ENCODE assay signal across 2 cellular contexts in genomic region chr6:116816336-116816735, GRCh38. TPM values are rescaled to one million over a fixed set of nuclear protein-coding genes. Genes with fewer than 3 reads are reported as not detected.
"Had no signal": no experiment of that assay in that cellular context is flagged by ENCODE, and none has a peak within 500 bp of the region (broad histone marks: within the 10 kb centered on the region; RNA-seq: fewer than 3 reads in every experiment).

No MANE protein-coding gene starts in this region.

RNA-seq across cellular contexts. Expression of gene GPRC6A, which starts 12.5 kb away (rescaled TPM):
- polyA plus RNA-seq: HepG2, IgD-negative memory B cell had no signal

RNA-seq across cellular contexts. Expression of gene FAM162B, which starts 50.8 kb away (rescaled TPM):
- polyA plus RNA-seq: HepG2, IgD-negative memory B cell had no signal
